Comparison of ENCODE assay signal across 8 cellular contexts in genomic region chr14:59189822-59190368, GRCh38. TPM values are rescaled to one million over a fixed set of nuclear protein-coding genes. Genes with fewer than 3 reads are reported as not detected.
DNase-seq lines count a peak whose midpoint lies in the region; ATAC-seq and TF ChIP-seq lines count a peak whose summit lies in the region.

No MANE protein-coding gene starts in this region.

- CTCF ChIA-PET in Panc1 (lab: Charles Lee): no interaction called here

- ATAC-seq in GM21717 (IDR thresholded peaks at IDR 0.05; ENCODE audit: unreplicated experiment) (peak; percentile 54), Panc1 (peak; percentile 86)
- ATAC-seq in naive thymus-derived CD8-positive, alpha-beta T cell: no peak
- ATAC-seq in stimulated activated memory B cell treated with anti-CD40 and anti-IgM and Interleukin-4, amounts not matched to agents 10 μg/mL and 1 μg/mL and 100 μg/mL, for 72 hours: peak; percentile 60

- H3K4me3 ChIP-seq in Panc1 (ENCODE audit: low read depth in 2 of 2, low read length in 2 of 2): peak overlapping the region; percentile 84 to 93
- peak overlapping the region; percentile 88 for H3K4me3 ChIP-seq in fibroblast of mammary gland (ENCODE audit: control insufficient read depth, low read depth, low read length)

- TF ChIP-seq RAD21 in Ishikawa (IDR thresholded peaks at IDR 0.05; ENCODE audit: low read depth): no peak

- DNase-seq in DMS153 treated with DMSO at 0.1 percent for 48 hours (lab: John Stamatoyannopoulos, UW; ENCODE audit: unreplicated experiment) (peak; percentile 74), Panc1 (ENCODE audit: low read depth, low spot score) (peak; percentile 60), fibroblast of mammary gland (ENCODE audit: low read depth) (peak; percentile 90)
- peak; percentile 29 to 49 for DNase-seq in activated T-helper 1 cell treated with anti-CD3 and anti-CD28 coated beads, Interleukin-2, amount 50 U/mL, for 16 hours (ENCODE audit: low read depth in 1 of 2, low spot score in 1 of 2)
- peak; percentile 48 to 84 (median 56) for DNase-seq in naive thymus-derived CD8-positive, alpha-beta T cell

- no peak for TF ChIP-seq CTCF in Panc1 (IDR thresholded peaks at IDR 0.05)
- no peak for TF ChIP-seq CTCF in fibroblast of mammary gland (conservative IDR thresholded peaks at IDR 0.05; ENCODE audit: control insufficient read depth, insufficient read depth, low read depth, low read length)

- TF ChIP-seq EP300 in Ishikawa (IDR thresholded peaks at IDR 0.05; ENCODE audit: borderline replicate concordance): no peak

- no peaks in the 10 kb centered on the region; the same call in 1 of the 2 replicates for H3K36me3 ChIP-seq in Panc1 (ENCODE audit: control insufficient read depth, insufficient read depth, low read length)

- intact Hi-C loops in Panc1 (cut with micrococcal nuclease; ENCODE audit: unreplicated experiment): loop anchor here (5.0 kb wide), 1 partner anchor 252 kb away; no protein-coding TSS in a partner anchor

- H3K9me3 Mint-ChIP-seq in naive thymus-derived CD8-positive, alpha-beta T cell: no peaks in the 10 kb centered on the region
- H3K9me3 Mint-ChIP-seq in stimulated activated memory B cell treated with anti-CD40 and anti-IgM and Interleukin-4, amounts not matched to agents 10 μg/mL and 1 μg/mL and 100 μg/mL, for 72 hours: no peaks in the 10 kb centered on the region

- H3K27me3 Mint-ChIP-seq in naive thymus-derived CD8-positive, alpha-beta T cell: peaks cover under 1 to 11% (median 2%) of the 10 kb centered on the region in 5 donors
- H3K27me3 Mint-ChIP-seq in stimulated activated memory B cell treated with anti-CD40 and anti-IgM and Interleukin-4, amounts not matched to agents 10 μg/mL and 1 μg/mL and 100 μg/mL, for 72 hours: no peaks in the 10 kb centered on the region

- no peaks in the 10 kb centered on the region for H3K36me3 Mint-ChIP-seq in naive thymus-derived CD8-positive, alpha-beta T cell
- no peaks in the 10 kb centered on the region for H3K36me3 Mint-ChIP-seq in stimulated activated memory B cell treated with anti-CD40 and anti-IgM and Interleukin-4, amounts not matched to agents 10 μg/mL and 1 μg/mL and 100 μg/mL, for 72 hours

- H3K27me3 ChIP-seq in Panc1 (ENCODE audit: control insufficient read depth, insufficient read depth, low read length): peaks cover 5% of the 10 kb centered on the region; the same call in 1 of the 2 replicates

- peak overlapping the region; percentile 84 for H3K27ac ChIP-seq in Panc1 (ENCODE audit: low read length)

- peak overlapping the region; percentile 81 to 98 (median 96) for H3K27ac Mint-ChIP-seq in naive thymus-derived CD8-positive, alpha-beta T cell
- peak overlapping the region; percentile 72 for H3K27ac Mint-ChIP-seq in stimulated activated memory B cell treated with anti-CD40 and anti-IgM and Interleukin-4, amounts not matched to agents 10 μg/mL and 1 μg/mL and 100 μg/mL, for 72 hours

- POLR2A ChIA-PET in Panc1 (lab: Charles Lee): no interaction called here
- POLR2A ChIA-PET in naive thymus-derived CD8-positive, alpha-beta T cell (lab: Charles Lee): interaction anchor here (1.6 kb wide), 1 partner anchor 13 kb away, joined by 5 read pairs; no protein-coding TSS in a partner anchor

- H3K4me1 Mint-ChIP-seq in naive thymus-derived CD8-positive, alpha-beta T cell: peaks cover 13 to 26% (median 17%) of the 10 kb centered on the region in 4 donors
- peaks cover 35% of the 10 kb centered on the region for H3K4me1 Mint-ChIP-seq in stimulated activated memory B cell treated with anti-CD40 and anti-IgM and Interleukin-4, amounts not matched to agents 10 μg/mL and 1 μg/mL and 100 μg/mL, for 72 hours

- in situ Hi-C loops in Panc1 (cut with HindIII; ENCODE audit: low pct_unique_long_range_greater_than_20kb, low sequenced_read_pairs): no loop called here

- H3K4me3 Mint-ChIP-seq in naive thymus-derived CD8-positive, alpha-beta T cell: peak overlapping the region; percentile 95 to 99 (median 98)
- peak overlapping the region; percentile 90 for H3K4me3 Mint-ChIP-seq in stimulated activated memory B cell treated with anti-CD40 and anti-IgM and Interleukin-4, amounts not matched to agents 10 μg/mL and 1 μg/mL and 100 μg/mL, for 72 hours

- no TSS peak for BruUV-seq in Panc1 (replicated peaks; lab: Mats Ljungman, UMichigan)

- H3K9me3 ChIP-seq in Panc1 (ENCODE audit: control insufficient read depth, insufficient read depth, low read depth, low read length): no peaks in the 10 kb centered on the region

- peaks cover 3% of the 10 kb centered on the region for H3K4me1 ChIP-seq in Panc1 (ENCODE audit: control insufficient read depth, insufficient read depth, low read length)

TF ChIP-seq in Ishikawa, 13 proteins besides CTCF, POLR2A, EP300 and RAD21:
- TF ChIP-seq NFIC (IDR thresholded peaks at IDR 0.05): no peak
- TF ChIP-seq, protein P1, sequence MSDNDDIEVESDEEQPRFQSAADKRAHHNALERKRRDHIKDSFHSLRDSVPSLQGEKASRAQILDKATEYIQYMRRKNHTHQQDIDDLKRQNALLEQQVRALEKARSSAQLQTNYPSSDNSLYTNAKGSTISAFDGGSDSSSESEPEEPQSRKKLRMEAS (IDR thresholded peaks at IDR 0.05): 0 out of 2 replicates have a peak, but pooled peaks have one; percentile 20

RNA-seq across cellular contexts. Expression of gene DAAM1, which starts 1.4 kb away (rescaled TPM):
- total RNA-seq in Panc1 (2021; ENCODE audit: unreplicated experiment): 13.3 TPM
- polyA plus RNA-seq in Panc1 (2012; ENCODE audit: insufficient read length): 4.0 TPM
- 10 to 100 TPM; 15.9 to 18.1 TPM for total RNA-seq in naive thymus-derived CD8-positive, alpha-beta T cell
- polyA plus RNA-seq in naive thymus-derived CD8-positive, alpha-beta T cell: 1 to 10 TPM; 4.6 to 8.1 (median 4.9) TPM

Comparison
In these comparisons a context has a peak if more than half of its experiments do, and no peak if none do; other contexts are left out.
1. DNase-seq: peak in every context shown above with its lines; median percentile 90 in fibroblast of mammary gland; 74 in DMS153 treated with DMSO at 0.1 percent for 48 hours; 60 in Panc1; 56 in naive thymus-derived CD8-positive, alpha-beta T cell; 39 in activated T-helper 1 cell treated with anti-CD3 and anti-CD28 coated beads, Interleukin-2, amount 50 U/mL, for 16 hours.
2. ATAC-seq: peak in GM21717 (single experiment), Panc1 (single experiment) and stimulated activated memory B cell treated with anti-CD40 and anti-IgM and Interleukin-4, amounts not matched to agents 10 μg/mL and 1 μg/mL and 100 μg/mL, for 72 hours (single experiment); none in naive thymus-derived CD8-positive, alpha-beta T cell (0 of 2).